9 cellular contexts compared by ENCODE assay signal in the genomic region with DNA sequence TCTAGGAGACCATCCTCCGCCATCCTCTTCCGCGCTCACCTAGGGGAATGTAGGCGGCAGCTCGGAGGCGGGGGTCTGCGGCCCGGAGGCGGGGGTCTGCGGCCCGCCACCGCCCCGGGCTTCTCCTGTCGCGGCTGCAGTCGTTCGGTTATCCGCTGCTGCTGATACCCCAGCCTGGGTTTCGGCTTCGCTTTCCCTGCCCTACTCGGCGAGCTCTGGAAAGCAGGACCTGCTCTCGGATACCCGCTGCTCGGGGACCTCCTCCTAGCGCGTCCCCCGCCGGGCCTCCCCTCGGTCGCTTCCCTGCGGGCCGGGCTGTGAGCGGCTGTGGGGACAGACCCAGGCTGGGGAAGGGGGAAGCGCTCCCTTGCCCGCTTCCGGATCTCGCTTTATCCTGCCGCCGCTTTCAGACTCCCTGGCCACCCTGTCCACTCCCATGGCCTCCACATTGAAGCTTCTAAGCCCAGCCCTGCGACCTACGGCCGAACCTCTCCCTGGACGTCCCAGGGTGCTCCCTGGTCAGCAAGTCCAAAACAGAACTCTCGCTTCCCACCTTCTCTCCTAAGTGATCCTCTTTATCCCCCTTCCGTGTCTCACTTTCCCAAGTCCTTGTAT. TPM values are rescaled to one million over a fixed set of nuclear protein-coding genes. Genes with fewer than 3 reads are reported as not detected.
A peak's percentile ranks its signal among the peaks of the same experiment; 100 is the strongest.
DNase-seq lines count a peak whose midpoint lies in the region; ATAC-seq, FAIRE-seq and TF ChIP-seq lines count a peak whose summit lies in the region.
"Had no signal": no experiment of that assay in that cellular context is flagged by ENCODE, and none has a peak within 500 bp of the region (broad histone marks: within the 10 kb centered on the region; RNA-seq: fewer than 3 reads in every experiment).

No MANE protein-coding gene starts in this region.

- H3K27ac Mint-ChIP-seq in type B pancreatic cell: no peak overlapping the region
- H3K27ac Mint-ChIP-seq: T-cell had no signal

- no peak for TF ChIP-seq POLR2A in endothelial cell of umbilical vein (IDR thresholded peaks at IDR 0.05; ENCODE audit: low read depth, low read length)

- H3K9me3 ChIP-seq in endothelial cell of umbilical vein (replicated peaks; ENCODE audit: control insufficient read depth, insufficient read depth, low read length) (no peaks in the 10 kb centered on the region), muscle layer of duodenum (ENCODE audit: control insufficient read depth in 1 of 2, low read length in 2 of 2) (no peaks in the 10 kb centered on the region)

- DNase-seq in GM12864 (ENCODE audit: low read depth) (no peak), endothelial cell of umbilical vein (ENCODE audit: low read depth, low spot score) (peak; percentile 21), MV-4-11 (lab: John Stamatoyannopoulos, UW) (no peak), type B pancreatic cell (ENCODE audit: extremely low spot score, unreplicated experiment) (no peak)

- POLR2A ChIA-PET in endothelial cell of umbilical vein (lab: Charles Lee): interaction anchor here (0.9 to 1.0 kb wide), 2 partner anchors 33 to 123 kb away, joined by 3 read pairs; partner anchors contain the start of gene ATAD2B

- H3K27me3 Mint-ChIP-seq in type B pancreatic cell: no peaks in the 10 kb centered on the region

- H3K27ac ChIP-seq in endothelial cell of umbilical vein (ENCODE audit: insufficient read depth, low read depth, low read length) (no peak overlapping the region), muscle layer of duodenum (ENCODE audit: low read length) (no peak overlapping the region)

- H3K4me1 ChIP-seq in endothelial cell of umbilical vein (ENCODE audit: control insufficient read depth, extremely low read depth, insufficient read depth, low read length): peaks cover 23% of the 10 kb centered on the region
- peaks cover 3 to 17% of the 10 kb centered on the region in 2 donors for H3K4me1 ChIP-seq in muscle layer of duodenum (ENCODE audit: control insufficient read depth in 1 of 2, insufficient read depth in 2 of 2, low read length in 2 of 2)

- H3K4me2 ChIP-seq in endothelial cell of umbilical vein (ENCODE audit: insufficient read depth, low read length): peak overlapping the region; percentile 60

- H3K36me3 ChIP-seq in endothelial cell of umbilical vein (ENCODE audit: control insufficient read depth in 2 of 2, extremely low read depth in 1 of 2, insufficient read depth in 2 of 2, low read length in 2 of 2): no peaks in the 10 kb centered on the region
- H3K36me3 ChIP-seq in muscle layer of duodenum (ENCODE audit: control insufficient read depth in 1 of 2, insufficient read depth in 2 of 2, low read length in 2 of 2): no peaks in the 10 kb centered on the region

- CTCF ChIA-PET in endothelial cell of umbilical vein (lab: Charles Lee): interaction anchor here (1.0 to 2.7 kb wide), 6 partner anchors 9 to 225 kb away, joined by 3 to 8 read pairs (median 3); partner anchors contain the start of genes ATAD2B and TP53I3

- H3K27me3 ChIP-seq in endothelial cell of umbilical vein (ENCODE audit: control insufficient read depth in 2 of 2, insufficient read depth in 2 of 2, low read length in 2 of 2) (no peaks in the 10 kb centered on the region), muscle layer of duodenum (ENCODE audit: low read depth, low read length) (no peaks in the 10 kb centered on the region)

- H4K20me1 ChIP-seq in endothelial cell of umbilical vein (replicated peaks; ENCODE audit: control insufficient read depth, extremely low read depth, insufficient read depth, low read length): no peaks in the 10 kb centered on the region

- peaks cover 10% of the 10 kb centered on the region for H3K4me1 Mint-ChIP-seq in type B pancreatic cell (ENCODE audit: unreplicated experiment)

- no peaks in the 10 kb centered on the region for H3K36me3 Mint-ChIP-seq in type B pancreatic cell
- H3K36me3 Mint-ChIP-seq: T-cell had no signal

- peak; percentile 18 for ATAC-seq in SK-N-SH treated with all-trans-retinoic acid at 6 μM for 48 hours
- ATAC-seq in HG03342 (IDR thresholded peaks at IDR 0.05; ENCODE audit: unreplicated experiment): no peak
- ATAC-seq in GM21423 (IDR thresholded peaks at IDR 0.05; ENCODE audit: unreplicated experiment): no peak

- dilution Hi-C loops in endothelial cell of umbilical vein (cut with MboI; ENCODE audit: extremely low pct_ligation_motif_present, low sequenced_read_pairs): no loop called here

- FAIRE-seq in endothelial cell of umbilical vein (lab: Jason Lieb, UNC): peak; percentile 4

- no peak overlapping the region for H3K4me3 Mint-ChIP-seq in type B pancreatic cell

- TF ChIP-seq CTCF in GM12864 (IDR thresholded peaks at IDR 0.05; ENCODE audit: low read depth, low read length, missing control alignments) (no peak), endothelial cell of umbilical vein (IDR thresholded peaks at IDR 0.05; ENCODE audit: extremely low read depth in 1 of 2, insufficient read depth in 1 of 2, low read depth in 1 of 2, low read length in 2 of 2) (no peak), type B pancreatic cell (conservative IDR thresholded peaks at IDR 0.05) (no peak)

- no peaks in the 10 kb centered on the region for H3K9me1 ChIP-seq in endothelial cell of umbilical vein (replicated peaks; ENCODE audit: control insufficient read depth, extremely low read depth, insufficient read depth, low read length)

- H3K79me2 ChIP-seq in endothelial cell of umbilical vein (ENCODE audit: control insufficient read depth, insufficient read depth, low read length): peaks cover 13% of the 10 kb centered on the region

- BruUV-seq in endothelial cell of umbilical vein (replicated peaks; lab: Mats Ljungman, UMichigan): no TSS peak

- H2AFZ ChIP-seq in endothelial cell of umbilical vein (ENCODE audit: low read depth, low read length): peak overlapping the region; percentile 77

- no peaks in the 10 kb centered on the region for H3K9me3 Mint-ChIP-seq in type B pancreatic cell
- H3K9me3 Mint-ChIP-seq: T-cell had no signal

- intact Hi-C loops in endothelial cell of umbilical vein (cut with micrococcal nuclease): no loop called here

- peak overlapping the region; percentile 41 for H3K9ac ChIP-seq in endothelial cell of umbilical vein (replicated peaks; ENCODE audit: extremely low read depth, insufficient read depth, low read length)

- H3K4me3 ChIP-seq in GM12864 (ENCODE audit: low read depth, low read length): peak overlapping the region; percentile 67
- H3K4me3 ChIP-seq in endothelial cell of umbilical vein (replicated peaks in 1 of 3; ENCODE audit: insufficient read depth in 1 of 3, low read depth in 1 of 3, low read length in 3 of 3): peak overlapping the region; percentile 75 to 93 (median 77)
- peak overlapping the region; percentile 59 to 84 for H3K4me3 ChIP-seq in muscle layer of duodenum (ENCODE audit: low read depth in 1 of 2, low read length in 2 of 2)

RNA-seq across cellular contexts. Expression of gene FKBP1B, which starts 0.6 kb away (rescaled TPM):
- total RNA-seq in endothelial cell of umbilical vein (12.9 and 16.8 TPM in 2 replicates), type B pancreatic cell (ENCODE audit: low replicate concordance) (19.0 and 23.0 TPM in 2 replicates)
- 40.2 and 44.6 TPM in 2 replicates for polyA plus RNA-seq in endothelial cell of umbilical vein
- 38.4 and 41.1 TPM in 2 replicates for polyA plus RNA-seq in endothelial cell of umbilical vein (2011; cell fraction: cytosol; rRNA removed)
- polyA plus RNA-seq in endothelial cell of umbilical vein (2011; cell fraction: nucleus; rRNA removed): 14.2 and 16.8 TPM in 2 replicates
- 27.3 and 30.8 TPM in 2 replicates for polyA plus RNA-seq in endothelial cell of umbilical vein (2012)
- 15.1 and 16.2 TPM in 2 replicates for polyA minus RNA-seq in endothelial cell of umbilical vein
- polyA minus RNA-seq in endothelial cell of umbilical vein (2011; cell fraction: cytosol; rRNA and poly(A)+ RNA removed): not detected
- 2.7 and 3.2 TPM in 2 replicates for polyA minus RNA-seq in endothelial cell of umbilical vein (2011; cell fraction: nucleus; rRNA and poly(A)+ RNA removed)

RNA-seq across cellular contexts. Expression of gene WDCP, which starts 3.0 kb away (rescaled TPM):
- total RNA-seq in endothelial cell of umbilical vein (15.4 and 15.9 TPM in 2 replicates), type B pancreatic cell (ENCODE audit: low replicate concordance) (12.3 and 24.6 TPM in 2 replicates)
- 7.9 and 9.6 TPM in 2 replicates for polyA plus RNA-seq in endothelial cell of umbilical vein
- polyA plus RNA-seq in endothelial cell of umbilical vein (2011; cell fraction: cytosol; rRNA removed): 7.6 TPM in 2 replicates
- 7.5 and 9.5 TPM in 2 replicates for polyA plus RNA-seq in endothelial cell of umbilical vein (2011; cell fraction: nucleus; rRNA removed)
- 8.6 and 16.2 TPM in 2 replicates for polyA plus RNA-seq in endothelial cell of umbilical vein (2012)
- polyA minus RNA-seq in endothelial cell of umbilical vein: 46.3 and 56.8 TPM in 2 replicates
- 6.3 TPM for polyA minus RNA-seq in endothelial cell of umbilical vein (2011; cell fraction: cytosol; rRNA and poly(A)+ RNA removed)
- 4.6 and 11.2 TPM in 2 replicates for polyA minus RNA-seq in endothelial cell of umbilical vein (2011; cell fraction: nucleus; rRNA and poly(A)+ RNA removed)

RNA-seq across cellular contexts. Expression of gene SF3B6, which starts 26.0 kb away (rescaled TPM):
- total RNA-seq in endothelial cell of umbilical vein (105 and 108 TPM in 2 replicates), type B pancreatic cell (ENCODE audit: low replicate concordance) (102 TPM in 2 replicates)
- 91.9 and 150 TPM in 2 replicates for polyA plus RNA-seq in endothelial cell of umbilical vein
- 163 and 172 TPM in 2 replicates for polyA plus RNA-seq in endothelial cell of umbilical vein (2011; cell fraction: cytosol; rRNA removed)
- 64.2 and 89.0 TPM in 2 replicates for polyA plus RNA-seq in endothelial cell of umbilical vein (2011; cell fraction: nucleus; rRNA removed)
- 175 and 221 TPM in 2 replicates for polyA plus RNA-seq in endothelial cell of umbilical vein (2012)
- 33.3 and 41.4 TPM in 2 replicates for polyA minus RNA-seq in endothelial cell of umbilical vein
- 38.9 TPM for polyA minus RNA-seq in endothelial cell of umbilical vein (2011; cell fraction: cytosol; rRNA and poly(A)+ RNA removed)
- 13.7 and 13.8 TPM in 2 replicates for polyA minus RNA-seq in endothelial cell of umbilical vein (2011; cell fraction: nucleus; rRNA and poly(A)+ RNA removed)

RNA-seq across cellular contexts. Expression of gene TP53I3, which starts 34.5 kb away (rescaled TPM):
- total RNA-seq in endothelial cell of umbilical vein: 94.2 and 102 TPM in 2 replicates
- polyA plus RNA-seq in endothelial cell of umbilical vein: 112 and 116 TPM in 2 replicates
- polyA plus RNA-seq in endothelial cell of umbilical vein (2011; cell fraction: cytosol; rRNA removed): 77.3 and 102 TPM in 2 replicates
- polyA plus RNA-seq in endothelial cell of umbilical vein (2011; cell fraction: nucleus; rRNA removed): 168 and 196 TPM in 2 replicates
- polyA plus RNA-seq in endothelial cell of umbilical vein (2012): 102 and 124 TPM in 2 replicates
- polyA minus RNA-seq in endothelial cell of umbilical vein: 45.3 and 47.2 TPM in 2 replicates
- polyA minus RNA-seq in endothelial cell of umbilical vein (2011; cell fraction: cytosol; rRNA and poly(A)+ RNA removed): 10.4 TPM
- 24.7 and 25.7 TPM in 2 replicates for polyA minus RNA-seq in endothelial cell of umbilical vein (2011; cell fraction: nucleus; rRNA and poly(A)+ RNA removed)
- 63.4 and 74.0 TPM in 2 replicates for total RNA-seq in type B pancreatic cell (ENCODE audit: low replicate concordance)

RNA-seq across cellular contexts. Expression of gene MFSD2B, which starts 40.3 kb away (rescaled TPM):
- 0.28 and 0.82 TPM in 2 replicates for total RNA-seq in endothelial cell of umbilical vein
- polyA plus RNA-seq in endothelial cell of umbilical vein: 0.18 and 0.29 TPM in 2 replicates
- polyA plus RNA-seq in endothelial cell of umbilical vein (2011; cell fraction: cytosol; rRNA removed): 0.21 and 0.35 TPM in 2 replicates
- 0.41 and 0.57 TPM in 2 replicates for polyA plus RNA-seq in endothelial cell of umbilical vein (2011; cell fraction: nucleus; rRNA removed)
- 0.55 and 0.65 TPM in 2 replicates for polyA plus RNA-seq in endothelial cell of umbilical vein (2012)
- polyA minus RNA-seq in endothelial cell of umbilical vein: 0.46 and 0.64 TPM in 2 replicates
- not detected for polyA minus RNA-seq in endothelial cell of umbilical vein (2011; cell fraction: cytosol; rRNA and poly(A)+ RNA removed)
- polyA minus RNA-seq in endothelial cell of umbilical vein (2011; cell fraction: nucleus; rRNA and poly(A)+ RNA removed): 0.29 TPM in 1 of 2 replicates, not detected in the other
- 0.24 TPM in 1 of 2 replicates, not detected in the other for total RNA-seq in type B pancreatic cell (ENCODE audit: low replicate concordance)
